ENCODE assay signal across 17 cellular contexts in genomic region chr7:117133125-117133524, GRCh38.
DNase-seq lines count a peak whose midpoint lies in the region; ATAC-seq and TF ChIP-seq lines count a peak whose summit lies in the region.
"Had no signal": no experiment of that assay in that cellular context is flagged by ENCODE, and none has a peak within 500 bp of the region (broad histone marks: within the 10 kb centered on the region; RNA-seq: fewer than 3 reads in every experiment).

No MANE protein-coding gene starts in this region.

- intact Hi-C loops in PC-3 (cut with micrococcal nuclease), result loop anchor here (5.0 kb wide), 1 partner anchor 79 kb away; no protein-coding TSS in a partner anchor

- no peak for DNase-seq in PC-3
- DNase-seq in chondrocyte (ENCODE audit: low spot score), result no peak
- DNase-seq in mesothelial cell of epicardium (ENCODE audit: low spot score in 2 of 2, unreplicated experiment in 2 of 2), result no peak
- no peak for DNase-seq in activated CD4-positive, CD25-positive, alpha-beta regulatory T cell treated with anti-CD3 and anti-CD28 coated beads, Interleukin-2, amount 50 U/mL, for 72 hours
- no peak for DNase-seq in WTC11 (ENCODE audit: low spot score)
- no peak for DNase-seq in HEK293T (ENCODE audit: extremely low spot score)
- DNase-seq: CD4-positive, CD25-positive, alpha-beta regulatory T cell; DMS53; KBM-7; NCI-H1092 treated with DMSO at 0.1 percent for 48 hours; NCI-H1694; NCI-H446; NCI-H748 treated with DMSO at 0.1 percent for 48 hours; SHP77 had no signal

- H3K4me3 Mint-ChIP-seq in chondrocyte (ENCODE audit: unreplicated experiment) (no peak overlapping the region), mesothelial cell of epicardium (no peak overlapping the region), WTC11 (no peak overlapping the region)
- H3K4me3 Mint-ChIP-seq: CD4-positive, CD25-positive, alpha-beta regulatory T cell had no signal

- H3F3A ChIP-seq in PC-3 (ENCODE audit: low read length, unreplicated experiment), result peaks cover 17% of the 10 kb centered on the region

- H3K4me1 ChIP-seq in ACC112 (ENCODE audit: control insufficient read depth, insufficient read depth, low read length, unreplicated experiment) (peaks cover 53% of the 10 kb centered on the region), PC-3 (ENCODE audit: insufficient read depth, low read length) (peaks cover 33% of the 10 kb centered on the region)

- BruUV-seq in PC-3 (replicated peaks; lab: Mats Ljungman, UMichigan), result TSS peak; percentile 19

- H3K27ac ChIP-seq in ACC112 (ENCODE audit: low read depth, low read length) (peak overlapping the region; percentile 97), PC-3 (ENCODE audit: low read length) (peak overlapping the region; percentile 98)

- H3K4me1 Mint-ChIP-seq in chondrocyte (ENCODE audit: low read depth), result peaks cover 48% of the 10 kb centered on the region
- H3K4me1 Mint-ChIP-seq in mesothelial cell of epicardium, result peaks cover 56% of the 10 kb centered on the region
- peaks cover 15% of the 10 kb centered on the region for H3K4me1 Mint-ChIP-seq in WTC11

- peak overlapping the region; percentile 43 for H3K4me3 ChIP-seq in ACC112 (ENCODE audit: low read depth, low read length)
- peak overlapping the region; percentile 59 for H3K4me3 ChIP-seq in PC-3 (ENCODE audit: low read length)
- H3K4me3 ChIP-seq: GM12878 had no signal

- TF ChIP-seq CTCF in PC-3 (conservative IDR thresholded peaks at IDR 0.05; ENCODE audit: low read depth, low read length) (no peak), chondrocyte (IDR thresholded peaks at IDR 0.05) (no peak), mesothelial cell of epicardium (IDR thresholded peaks at IDR 0.05; ENCODE audit: unreplicated experiment) (no peak), WTC11 (IDR thresholded peaks at IDR 0.05) (no peak)

- H4K20me1 ChIP-seq in PC-3 (ENCODE audit: low read length), result no peaks in the 10 kb centered on the region

- H3K9me3 ChIP-seq in PC-3 (ENCODE audit: low read length), result no peaks in the 10 kb centered on the region

- peak overlapping the region; percentile 8 for H2AFZ ChIP-seq in ACC112 (ENCODE audit: low read length, unreplicated experiment)
- H2AFZ ChIP-seq in PC-3 (ENCODE audit: low read length), result peak overlapping the region; percentile 61

- H3K79me2 ChIP-seq in ACC112 (ENCODE audit: control insufficient read depth, insufficient read depth, low read length, unreplicated experiment), result no peaks in the 10 kb centered on the region
- no peaks in the 10 kb centered on the region for H3K79me2 ChIP-seq in PC-3 (ENCODE audit: low read length)

- H3K27ac Mint-ChIP-seq in chondrocyte (ENCODE audit: unreplicated experiment) (peak overlapping the region; percentile 83), mesothelial cell of epicardium (peak overlapping the region; percentile 85), WTC11 (no peak overlapping the region)
- H3K27ac Mint-ChIP-seq: CD4-positive, CD25-positive, alpha-beta regulatory T cell had no signal

- H3K9ac ChIP-seq in PC-3 (ENCODE audit: low read length), result peak overlapping the region; percentile 84

- H3K27me3 ChIP-seq in ACC112 (ENCODE audit: insufficient read depth, low read length) (no peaks in the 10 kb centered on the region), PC-3 (ENCODE audit: low read length) (no peaks in the 10 kb centered on the region)

- POLR2A ChIA-PET in PC-3 (lab: Charles Lee; ENCODE audit: unreplicated experiment), result interaction anchor here (0.6 kb wide), 2 partner anchors 12 to 175 kb away, joined by 3 to 4 read pairs; no protein-coding TSS in a partner anchor
- POLR2A ChIA-PET in WTC11 (lab: Charles Lee), result no interaction called here
- POLR2A ChIA-PET in HEK293T (lab: Yijun Ruan, JAX), result no interaction called here

- no peaks in the 10 kb centered on the region for H3K9me3 Mint-ChIP-seq in chondrocyte (ENCODE audit: low read depth)
- H3K9me3 Mint-ChIP-seq in mesothelial cell of epicardium, result no peaks in the 10 kb centered on the region
- no peaks in the 10 kb centered on the region for H3K9me3 Mint-ChIP-seq in WTC11
- H3K9me3 Mint-ChIP-seq: CD4-positive, CD25-positive, alpha-beta regulatory T cell had no signal

- peak overlapping the region; percentile 90 for H3K4me2 ChIP-seq in PC-3 (ENCODE audit: low read length)

- H3K36me3 Mint-ChIP-seq in chondrocyte (ENCODE audit: low read depth) (peaks cover 33% of the 10 kb centered on the region), mesothelial cell of epicardium (peaks cover 35% of the 10 kb centered on the region), WTC11 (no peaks in the 10 kb centered on the region; the same call in 1 of the 2 replicates)

- ATAC-seq in PC-3, result no peak; the same call in 1 of the 2 replicates
- ATAC-seq in WTC11, result no peak
- ATAC-seq in HG02852 (IDR thresholded peaks at IDR 0.05; ENCODE audit: unreplicated experiment), result no peak
- ATAC-seq: GM12878 had no signal

- H3K36me3 ChIP-seq in ACC112 (ENCODE audit: insufficient read depth, low read length) (0 out of 2 replicates have a peak, but pooled peaks cover 6% of the 10 kb centered on the region), PC-3 (ENCODE audit: low read depth, low read length) (no peaks in the 10 kb centered on the region; the same call in 1 of the 2 replicates)

- H3K27me3 Mint-ChIP-seq in chondrocyte (ENCODE audit: low read depth) (no peaks in the 10 kb centered on the region), mesothelial cell of epicardium (ENCODE audit: low read depth) (no peaks in the 10 kb centered on the region), WTC11 (ENCODE audit: low read depth) (no peaks in the 10 kb centered on the region)
- H3K27me3 Mint-ChIP-seq: CD4-positive, CD25-positive, alpha-beta regulatory T cell had no signal

- H3K9me2 ChIP-seq in PC-3 (replicated peaks; ENCODE audit: low read length), result no peaks in the 10 kb centered on the region

- CTCF ChIA-PET in PC-3 (lab: Charles Lee), result interaction anchor here (0.5 kb wide), 1 partner anchor 203 kb away, joined by 4 read pairs; no protein-coding TSS in a partner anchor
- CTCF ChIA-PET in WTC11 (lab: Charles Lee), result no interaction called here
- CTCF ChIA-PET in HEK293T (lab: Yijun Ruan, JAX), result no interaction called here

TF ChIP-seq in WTC11, 78 proteins besides CTCF, POLR2A, EP300 and RAD21 (continues in another document):
- no peak for TF ChIP-seq TP53 (CRISPR knock-in tag; IDR thresholded peaks at IDR 0.05)
- TF ChIP-seq, protein P1, sequence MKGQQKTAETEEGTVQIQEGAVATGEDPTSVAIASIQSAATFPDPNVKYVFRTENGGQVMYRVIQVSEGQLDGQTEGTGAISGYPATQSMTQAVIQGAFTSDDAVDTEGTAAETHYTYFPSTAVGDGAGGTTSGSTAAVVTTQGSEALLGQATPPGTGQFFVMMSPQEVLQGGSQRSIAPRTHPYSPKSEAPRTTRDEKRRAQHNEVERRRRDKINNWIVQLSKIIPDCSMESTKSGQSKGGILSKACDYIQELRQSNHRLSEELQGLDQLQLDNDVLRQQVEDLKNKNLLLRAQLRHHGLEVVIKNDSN (CRISPR knock-in tag; IDR thresholded peaks at IDR 0.05), result no peak
- TF ChIP-seq TCF7 (CRISPR knock-in tag; IDR thresholded peaks at IDR 0.05; ENCODE audit: low read depth), result no peak
- no peak for TF ChIP-seq OVOL2 (CRISPR knock-in tag; IDR thresholded peaks at IDR 0.05; ENCODE audit: borderline replicate concordance)
- no peak for TF ChIP-seq MLX (CRISPR knock-in tag; IDR thresholded peaks at IDR 0.05)

TF ChIP-seq in HEK293T, 16 proteins besides CTCF, POLR2A, EP300 and RAD21:
- TF ChIP-seq FOXM1 (IDR thresholded peaks at IDR 0.05; ENCODE audit: borderline replicate concordance), result no peak
- no peak for TF ChIP-seq NFRKB (IDR thresholded peaks at IDR 0.05)
- TF ChIP-seq CTBP1 (IDR thresholded peaks at IDR 0.05; ENCODE audit: borderline replicate concordance), result no peak
- no peak for TF ChIP-seq HDGF (IDR thresholded peaks at IDR 0.05; ENCODE audit: borderline replicate concordance)
- TF ChIP-seq, protein P2, sequence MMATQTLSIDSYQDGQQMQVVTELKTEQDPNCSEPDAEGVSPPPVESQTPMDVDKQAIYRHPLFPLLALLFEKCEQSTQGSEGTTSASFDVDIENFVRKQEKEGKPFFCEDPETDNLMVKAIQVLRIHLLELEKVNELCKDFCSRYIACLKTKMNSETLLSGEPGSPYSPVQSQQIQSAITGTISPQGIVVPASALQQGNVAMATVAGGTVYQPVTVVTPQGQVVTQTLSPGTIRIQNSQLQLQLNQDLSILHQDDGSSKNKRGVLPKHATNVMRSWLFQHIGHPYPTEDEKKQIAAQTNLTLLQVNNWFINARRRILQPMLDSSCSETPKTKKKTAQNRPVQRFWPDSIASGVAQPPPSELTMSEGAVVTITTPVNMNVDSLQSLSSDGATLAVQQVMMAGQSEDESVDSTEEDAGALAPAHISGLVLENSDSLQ (IDR thresholded peaks at IDR 0.05), result no peak
